ENCODE assay signal across 29 cellular contexts in genomic region chr11:80632156-80632555, GRCh38.
"Had no signal": no experiment of that assay in that cellular context is flagged by ENCODE, and none has a peak within 500 bp of the region (broad histone marks: within the 10 kb centered on the region; RNA-seq: fewer than 3 reads in every experiment).

No MANE protein-coding gene starts in this region.

- H3K27ac Mint-ChIP-seq: immature natural killer cell; mesothelial cell of epicardium; naive B cell; natural killer cell treated with Interleukin-12 subunit alpha and Interleukin-12 subunit beta and Interleukin-15 and Interleukin-18, amount 100 ng/mL, for 72 hours; stimulated activated effector memory CD8-positive, alpha-beta T cell treated with anti-CD3 and anti-CD28 coated beads, Interleukin-12 subunit alpha, Interleukin-12 subunit beta, amount 100 ng/mL, for 72 hours; type B pancreatic cell had no signal

- H3K36me3 ChIP-seq: gastrocnemius medialis, heart left ventricle, lower lobe of right lung, prostate gland, sigmoid colon, stomach, thyroid gland had no signal

- H3K4me3 ChIP-seq: gastrocnemius medialis, heart left ventricle, lower lobe of right lung, mucosa of descending colon, prostate gland, sigmoid colon, stomach, thyroid gland had no signal

- H3K36me3 Mint-ChIP-seq: immature natural killer cell; naive B cell; natural killer cell treated with Interleukin-12 subunit alpha and Interleukin-12 subunit beta and Interleukin-15 and Interleukin-18, amount 100 ng/mL, for 72 hours; stimulated activated effector memory CD8-positive, alpha-beta T cell treated with anti-CD3 and anti-CD28 coated beads, Interleukin-12 subunit alpha, Interleukin-12 subunit beta, amount 100 ng/mL, for 72 hours; type B pancreatic cell had no signal

- DNase-seq: cerebellar nuclear complex; cortex of kidney; effector CD4-positive, alpha-beta T cell; foreskin fibroblast; gastrocnemius medialis; heart left ventricle; hypothalamus; immature natural killer cell; kidney glomerular epithelial cell; left ventricle myocardium superior; lower lobe of right lung; mucosa of descending colon; naive B cell; right cardiac atrium; sigmoid colon; stimulated activated CD4-positive, alpha-beta T cell treated with anti-CD3 and anti-CD28 coated beads, Interleukin-2, amount 100 ng/mL, for 24 hours; stimulated activated CD4-positive, alpha-beta T cell treated with anti-CD3 and anti-CD28 coated beads, Interleukin-4, amount 100 ng/mL, for 24 hours; stimulated activated naive CD4-positive, alpha-beta T cell treated with Interleukin-2 at 50 U/mL for 16 hours; stomach; thyroid gland had no signal

- ATAC-seq: esophagus mucosa; gastrocnemius medialis; heart left ventricle; left ventricle myocardium superior; lower lobe of right lung; mucosa of descending colon; natural killer cell treated with Interleukin-12 subunit alpha and Interleukin-12 subunit beta and Interleukin-15 and Interleukin-18, amount 100 ng/mL, for 72 hours; right cardiac atrium; stimulated activated effector memory CD8-positive, alpha-beta T cell treated with anti-CD3 and anti-CD28 coated beads, Interleukin-12 subunit alpha, Interleukin-12 subunit beta, amount 100 ng/mL, for 72 hours had no signal

- H3K27ac ChIP-seq: epithelial cell of prostate, gastrocnemius medialis, heart left ventricle, lower lobe of right lung, parathyroid adenoma, prostate gland, sigmoid colon, stomach, thyroid gland had no signal

- H3K9me3 Mint-ChIP-seq: type B pancreatic cell had no signal

- H3K9me3 ChIP-seq: gastrocnemius medialis, heart left ventricle, lower lobe of right lung, mucosa of descending colon, prostate gland, sigmoid colon, stomach, thyroid gland had no signal

- H3K4me3 Mint-ChIP-seq: immature natural killer cell; mesothelial cell of epicardium; naive B cell; natural killer cell treated with Interleukin-12 subunit alpha and Interleukin-12 subunit beta and Interleukin-15 and Interleukin-18, amount 100 ng/mL, for 72 hours; neural crest cell; stimulated activated effector memory CD8-positive, alpha-beta T cell treated with anti-CD3 and anti-CD28 coated beads, Interleukin-12 subunit alpha, Interleukin-12 subunit beta, amount 100 ng/mL, for 72 hours; type B pancreatic cell had no signal

- H3K9ac ChIP-seq: parathyroid adenoma had no signal

- H3K79me2 ChIP-seq: parathyroid adenoma had no signal

- H3K4me1 Mint-ChIP-seq: immature natural killer cell; naive B cell; stimulated activated effector memory CD8-positive, alpha-beta T cell treated with anti-CD3 and anti-CD28 coated beads, Interleukin-12 subunit alpha, Interleukin-12 subunit beta, amount 100 ng/mL, for 72 hours had no signal

- H2AFZ ChIP-seq: parathyroid adenoma had no signal

- H3K27me3 Mint-ChIP-seq: naive B cell; natural killer cell treated with Interleukin-12 subunit alpha and Interleukin-12 subunit beta and Interleukin-15 and Interleukin-18, amount 100 ng/mL, for 72 hours; type B pancreatic cell had no signal

- H3K27me3 ChIP-seq: gastrocnemius medialis, heart left ventricle, sigmoid colon, stomach, thyroid gland had no signal

- H3K4me1 ChIP-seq: gastrocnemius medialis, heart left ventricle, lower lobe of right lung, parathyroid adenoma, prostate gland, sigmoid colon, stomach, thyroid gland had no signal
